Comparison of ENCODE assay signal across 17 cellular contexts in the genomic region with DNA sequence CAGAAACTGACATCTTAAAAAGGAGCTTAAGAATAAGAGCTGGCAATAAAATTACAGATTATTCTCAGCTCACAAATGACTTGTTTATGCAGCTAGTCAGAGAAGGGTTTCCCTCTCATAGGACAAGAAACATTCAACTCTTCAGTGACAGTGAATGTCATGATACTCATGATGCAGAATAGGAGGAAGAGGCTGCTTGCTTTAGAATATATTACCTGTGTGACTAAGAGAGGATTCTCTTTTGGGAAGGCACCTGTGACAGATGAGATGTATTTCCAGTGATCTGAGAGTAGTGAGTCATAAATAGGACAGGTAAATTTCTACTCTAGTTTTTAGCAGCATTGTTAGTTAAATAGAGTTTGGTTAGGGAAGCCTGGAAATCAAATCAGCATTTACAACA. TPM values are rescaled to one million over a fixed set of nuclear protein-coding genes. Genes with fewer than 3 reads are reported as not detected.
DNase-seq lines count a peak whose midpoint lies in the region; ATAC-seq and TF ChIP-seq lines count a peak whose summit lies in the region.
"Had no signal": no experiment of that assay in that cellular context is flagged by ENCODE, and none has a peak within 500 bp of the region (broad histone marks: within the 10 kb centered on the region; RNA-seq: fewer than 3 reads in every experiment).

No MANE protein-coding gene starts in this region.

- H4K20me1 ChIP-seq in GM23338 (replicated peaks; ENCODE audit: insufficient read depth): peaks cover 13% of the 10 kb centered on the region; the same call in 1 of the 2 replicates
- H4K20me1 ChIP-seq in neural progenitor cell (ENCODE audit: low read depth): no peaks in the 10 kb centered on the region

- POLR2A ChIA-PET in naive thymus-derived CD4-positive, alpha-beta T cell (lab: Charles Lee): interaction anchor here (0.7 to 1.2 kb wide), 3 partner anchors 26 to 39 kb away, joined by 3 to 4 read pairs (median 4); no protein-coding TSS in a partner anchor

- H3K9me3 Mint-ChIP-seq in CD4-positive, CD25-positive, alpha-beta regulatory T cell: no peaks in the 10 kb centered on the region
- H3K9me3 Mint-ChIP-seq in GM23338: no peaks in the 10 kb centered on the region
- H3K9me3 Mint-ChIP-seq in activated naive CD8-positive, alpha-beta T cell treated with anti-CD3 and anti-CD28 coated beads for 36 hours: no peaks in the 10 kb centered on the region
- no peaks in the 10 kb centered on the region for H3K9me3 Mint-ChIP-seq in naive thymus-derived CD4-positive, alpha-beta T cell
- no peaks in the 10 kb centered on the region for H3K9me3 Mint-ChIP-seq in neural progenitor cell
- H3K9me3 Mint-ChIP-seq: stimulated activated effector memory CD8-positive, alpha-beta T cell treated with anti-CD3 and anti-CD28 coated beads, Interleukin-12 subunit alpha, Interleukin-12 subunit beta, amount 100 ng/mL, for 72 hours had no signal

- peaks cover 51 to 90% (median 65%) of the 10 kb centered on the region in 4 donors for H3K4me1 Mint-ChIP-seq in CD4-positive, CD25-positive, alpha-beta regulatory T cell
- H3K4me1 Mint-ChIP-seq in GM23338 (peaks cover 10% of the 10 kb centered on the region; the same call in 2 of the 3 replicates), neural progenitor cell (peaks cover 4% of the 10 kb centered on the region)
- H3K4me1 Mint-ChIP-seq in activated naive CD8-positive, alpha-beta T cell treated with anti-CD3 and anti-CD28 coated beads for 36 hours: peaks cover 75% of the 10 kb centered on the region
- H3K4me1 Mint-ChIP-seq in naive thymus-derived CD4-positive, alpha-beta T cell: peaks cover 43 to 94% (median 85%) of the 10 kb centered on the region in 7 donors

- H3K4me3 ChIP-seq in CD4-positive, CD25-positive, alpha-beta regulatory T cell (ENCODE audit: low read depth, low read length): peak overlapping the region; percentile 41
- H3K4me3 ChIP-seq in GM23338: no peak overlapping the region
- no peak overlapping the region for H3K4me3 ChIP-seq in naive thymus-derived CD4-positive, alpha-beta T cell (ENCODE audit: low read length)
- H3K4me3 ChIP-seq in neural progenitor cell: no peak overlapping the region
- H3K4me3 ChIP-seq: left lung, right lobe of liver had no signal

- no peaks in the 10 kb centered on the region for H3K9me2 ChIP-seq in GM23338 (ENCODE audit: insufficient read depth)

- TF ChIP-seq CTCF in GM23338 (conservative IDR thresholded peaks at IDR 0.05; ENCODE audit: low read depth in 2 of 2) (no peak), neural progenitor cell (IDR thresholded peaks at IDR 0.05) (no peak)

- DNase-seq in CD4-positive, CD25-positive, alpha-beta regulatory T cell: no peak
- DNase-seq in GM23338 (ENCODE audit: low spot score) (peak; percentile 27), NCI-H345 treated with DMSO at 0.1 percent for 48 hours (lab: John Stamatoyannopoulos, UW; ENCODE audit: unreplicated experiment) (no peak), occipital lobe (lab: John Stamatoyannopoulos, UW) (no peak), neural progenitor cell (ENCODE audit: low spot score) (no peak)
- no peak for DNase-seq in activated naive CD8-positive, alpha-beta T cell treated with anti-CD3 and anti-CD28 coated beads for 36 hours
- no peak for DNase-seq in naive thymus-derived CD4-positive, alpha-beta T cell
- DNase-seq: amniotic stem cell; left lung; midbrain; NCI-H526 treated with DMSO at 0.1 percent for 48 hours; right lobe of liver; stimulated activated CD4-positive, alpha-beta T cell treated with anti-CD3 and anti-CD28 coated beads, Interleukin-15, amount 100 ng/mL, for 24 hours; SW 1271; trophoblast cell had no signal

- intact Hi-C loops in naive thymus-derived CD4-positive, alpha-beta T cell (cut with micrococcal nuclease): loop anchor here in 1 of 2 donors (2.0 kb wide), 2 partner anchors 20 to 52 kb away; no protein-coding TSS in a partner anchor

- no peaks in the 10 kb centered on the region for H3K27me3 ChIP-seq in CD4-positive, CD25-positive, alpha-beta regulatory T cell (ENCODE audit: control insufficient read depth, insufficient read depth, low read length)
- H3K27me3 ChIP-seq in GM23338 (ENCODE audit: insufficient read depth): no peaks in the 10 kb centered on the region
- no peaks in the 10 kb centered on the region for H3K27me3 ChIP-seq in naive thymus-derived CD4-positive, alpha-beta T cell (ENCODE audit: control insufficient read depth in 2 of 2, insufficient read depth in 2 of 2, low read length in 2 of 2)
- no peaks in the 10 kb centered on the region for H3K27me3 ChIP-seq in neural progenitor cell
- H3K27me3 ChIP-seq: left lung, right lobe of liver had no signal

- peaks cover 25% of the 10 kb centered on the region for H3K36me3 Mint-ChIP-seq in CD4-positive, CD25-positive, alpha-beta regulatory T cell
- H3K36me3 Mint-ChIP-seq in GM23338 (ENCODE audit: low read depth) (no peaks in the 10 kb centered on the region; the same call in 2 of the 3 replicates), neural progenitor cell (peaks cover 2% of the 10 kb centered on the region)
- H3K36me3 Mint-ChIP-seq in activated naive CD8-positive, alpha-beta T cell treated with anti-CD3 and anti-CD28 coated beads for 36 hours: peaks cover 40% of the 10 kb centered on the region
- H3K36me3 Mint-ChIP-seq in naive thymus-derived CD4-positive, alpha-beta T cell: peaks cover 0 to 32% (median 19%) of the 10 kb centered on the region in 5 donors

- H3K9me3 ChIP-seq in CD4-positive, CD25-positive, alpha-beta regulatory T cell (ENCODE audit: control insufficient read depth in 2 of 2, low read length in 2 of 2): no peaks in the 10 kb centered on the region
- no peaks in the 10 kb centered on the region for H3K9me3 ChIP-seq in naive thymus-derived CD4-positive, alpha-beta T cell (ENCODE audit: control insufficient read depth in 2 of 3, low read length in 3 of 3)
- no peaks in the 10 kb centered on the region for H3K9me3 ChIP-seq in neural progenitor cell (ENCODE audit: low read depth)
- H3K9me3 ChIP-seq: left lung, right lobe of liver had no signal

- no peak for ATAC-seq in CD4-positive, CD25-positive, alpha-beta regulatory T cell (ENCODE audit: low read depth in 2 of 2)
- ATAC-seq in GM23338: no peak
- no peak for ATAC-seq in naive thymus-derived CD4-positive, alpha-beta T cell
- ATAC-seq: Right ventricle myocardium inferior; stimulated activated effector memory CD8-positive, alpha-beta T cell treated with anti-CD3 and anti-CD28 coated beads, Interleukin-12 subunit alpha, Interleukin-12 subunit beta, amount 100 ng/mL, for 72 hours had no signal

- H3K4me3 Mint-ChIP-seq in CD4-positive, CD25-positive, alpha-beta regulatory T cell: peak overlapping the region; percentile 16 to 88 (median 47)
- H3K4me3 Mint-ChIP-seq in GM23338: no peak overlapping the region
- H3K4me3 Mint-ChIP-seq in activated naive CD8-positive, alpha-beta T cell treated with anti-CD3 and anti-CD28 coated beads for 36 hours: no peak overlapping the region
- peak overlapping the region in 8 of 10 donors; percentile 25 to 71 (median 59) for H3K4me3 Mint-ChIP-seq in naive thymus-derived CD4-positive, alpha-beta T cell
- H3K4me3 Mint-ChIP-seq in neural progenitor cell: no peak overlapping the region
- H3K4me3 Mint-ChIP-seq: stimulated activated effector memory CD8-positive, alpha-beta T cell treated with anti-CD3 and anti-CD28 coated beads, Interleukin-12 subunit alpha, Interleukin-12 subunit beta, amount 100 ng/mL, for 72 hours had no signal

- H3K27ac Mint-ChIP-seq in CD4-positive, CD25-positive, alpha-beta regulatory T cell: peak overlapping the region; percentile 81 to 97 (median 87)
- H3K27ac Mint-ChIP-seq in GM23338 (no peak overlapping the region), neural progenitor cell (no peak overlapping the region)
- peak overlapping the region; percentile 63 for H3K27ac Mint-ChIP-seq in activated naive CD8-positive, alpha-beta T cell treated with anti-CD3 and anti-CD28 coated beads for 36 hours
- peak overlapping the region in 8 of 9 donors; percentile 84 to 93 (median 90) for H3K27ac Mint-ChIP-seq in naive thymus-derived CD4-positive, alpha-beta T cell
- H3K27ac Mint-ChIP-seq: stimulated activated effector memory CD8-positive, alpha-beta T cell treated with anti-CD3 and anti-CD28 coated beads, Interleukin-12 subunit alpha, Interleukin-12 subunit beta, amount 100 ng/mL, for 72 hours had no signal

- H3K27ac ChIP-seq in CD4-positive, CD25-positive, alpha-beta regulatory T cell (ENCODE audit: insufficient read depth, low read length, poor library complexity, severe bottlenecking): peak overlapping the region; percentile 66
- H3K27ac ChIP-seq in GM23338 (ENCODE audit: low read depth): no peak overlapping the region
- H3K27ac ChIP-seq in naive thymus-derived CD4-positive, alpha-beta T cell (ENCODE audit: low read depth, low read length): peak overlapping the region; percentile 38
- H3K27ac ChIP-seq in neural progenitor cell: no peak overlapping the region
- H3K27ac ChIP-seq: left lung, right lobe of liver had no signal

- H3K79me2 ChIP-seq in GM23338 (replicated peaks; ENCODE audit: insufficient read depth): no peaks in the 10 kb centered on the region
- H3K79me2 ChIP-seq in neural progenitor cell (ENCODE audit: low read depth): no peaks in the 10 kb centered on the region

- CTCF ChIA-PET in naive thymus-derived CD4-positive, alpha-beta T cell (lab: Charles Lee): interaction anchor here (1.0 kb wide), 1 partner anchor 28 kb away, joined by 3 read pairs; no protein-coding TSS in a partner anchor

- H3K36me3 ChIP-seq in CD4-positive, CD25-positive, alpha-beta regulatory T cell (ENCODE audit: control insufficient read depth, insufficient read depth, low read length): peaks cover 20% of the 10 kb centered on the region
- H3K36me3 ChIP-seq in GM23338 (ENCODE audit: insufficient read depth) (no peaks in the 10 kb centered on the region), neural progenitor cell (peaks cover 4% of the 10 kb centered on the region)
- peaks cover 0 to 18% (median 4%) of the 10 kb centered on the region in 3 experiments for H3K36me3 ChIP-seq in naive thymus-derived CD4-positive, alpha-beta T cell (ENCODE audit: control insufficient read depth in 2 of 3, insufficient read depth in 3 of 3, low read length in 3 of 3)
- H3K36me3 ChIP-seq: right lobe of liver had no signal

- H3K9ac ChIP-seq in neural progenitor cell: no peak overlapping the region

- no peaks in the 10 kb centered on the region for H3F3A ChIP-seq in GM23338 (replicated peaks; ENCODE audit: low read depth)
- H3F3A ChIP-seq in neural progenitor cell (ENCODE audit: low read depth): no peaks in the 10 kb centered on the region

- H3K4me1 ChIP-seq in CD4-positive, CD25-positive, alpha-beta regulatory T cell (ENCODE audit: control insufficient read depth, insufficient read depth, low read length, poor library complexity, severe bottlenecking): peaks cover 76% of the 10 kb centered on the region
- H3K4me1 ChIP-seq in GM23338 (ENCODE audit: insufficient read depth) (peaks cover 8% of the 10 kb centered on the region), neural progenitor cell (no peaks in the 10 kb centered on the region)
- H3K4me1 ChIP-seq in naive thymus-derived CD4-positive, alpha-beta T cell (ENCODE audit: control insufficient read depth in 2 of 2, insufficient read depth in 2 of 2, low read length in 2 of 2): peaks cover 26 to 72% of the 10 kb centered on the region in 2 donors

- H2AFZ ChIP-seq in GM23338 (no peak overlapping the region), neural progenitor cell (replicated peaks) (no peak overlapping the region)

- H3K27me3 Mint-ChIP-seq in CD4-positive, CD25-positive, alpha-beta regulatory T cell: no peaks in the 10 kb centered on the region
- H3K27me3 Mint-ChIP-seq in GM23338 (ENCODE audit: insufficient read depth, low read depth, poor library complexity) (peaks cover 3% of the 10 kb centered on the region), neural progenitor cell (ENCODE audit: insufficient read depth, low read depth) (no peaks in the 10 kb centered on the region)
- H3K27me3 Mint-ChIP-seq in activated naive CD8-positive, alpha-beta T cell treated with anti-CD3 and anti-CD28 coated beads for 36 hours: no peaks in the 10 kb centered on the region
- no peaks in the 10 kb centered on the region for H3K27me3 Mint-ChIP-seq in naive thymus-derived CD4-positive, alpha-beta T cell

- peak overlapping the region; percentile 6; the same call in 1 of the 2 replicates for H3K4me2 ChIP-seq in GM23338
- no peak overlapping the region for H3K4me2 ChIP-seq in neural progenitor cell

RNA-seq across cellular contexts. Expression of a gene that starts 39.9 kb away (rescaled TPM):
- 93.5 TPM for total RNA-seq in CD4-positive, CD25-positive, alpha-beta regulatory T cell
- 10 to 100 TPM; 46.5 to 72.5 (median 56.6) TPM for polyA plus RNA-seq in CD4-positive, CD25-positive, alpha-beta regulatory T cell
- 15.9 and 28.6 TPM in 2 replicates for total RNA-seq in GM23338 (2014; rRNA removed; shearing (Covaris generic))
- polyA plus RNA-seq in GM23338 (2016; fragmentation: Nextera tagmentation; extraction: Ambion mirVana): 14.3 and 16.6 TPM in 2 replicates
- total RNA-seq in activated naive CD8-positive, alpha-beta T cell treated with anti-CD3 and anti-CD28 coated beads for 36 hours: 10 to 100 TPM; 36.1 to 40.2 TPM
- total RNA-seq in naive thymus-derived CD4-positive, alpha-beta T cell: 100 to 1,000 TPM in 2 of 5 experiments, 10 to 100 TPM in 3; 51.9 to 120 (median 96.3) TPM
- 10 to 100 TPM; 51.0 to 59.8 TPM for polyA plus RNA-seq in naive thymus-derived CD4-positive, alpha-beta T cell
- total RNA-seq in occipital lobe (39.3 TPM), neural progenitor cell (ENCODE audit: low replicate concordance) (40.3 and 48.4 TPM in 2 replicates)

Comparison
In these comparisons a context has a peak if more than half of its experiments do, and no peak if none do; other contexts are left out.
1. H3K27ac ChIP-seq: peak in CD4-positive, CD25-positive, alpha-beta regulatory T cell (single experiment) and naive thymus-derived CD4-positive, alpha-beta T cell (single experiment); none in GM23338 (single experiment) and neural progenitor cell (single experiment).
2. H3K27ac Mint-ChIP-seq: peak in CD4-positive, CD25-positive, alpha-beta regulatory T cell (3 of 3), activated naive CD8-positive, alpha-beta T cell treated with anti-CD3 and anti-CD28 coated beads for 36 hours (single experiment) and naive thymus-derived CD4-positive, alpha-beta T cell (8 of 9); none in GM23338 (single experiment) and neural progenitor cell (single experiment).
3. H3K4me3 Mint-ChIP-seq: peak in CD4-positive, CD25-positive, alpha-beta regulatory T cell (4 of 4) and naive thymus-derived CD4-positive, alpha-beta T cell (8 of 10); none in GM23338 (single experiment), activated naive CD8-positive, alpha-beta T cell treated with anti-CD3 and anti-CD28 coated beads for 36 hours (single experiment) and neural progenitor cell (single experiment).